10 cellular contexts compared by ENCODE assay signal in genomic region chr19:39212377-39212742, GRCh38. TPM values are rescaled to one million over a fixed set of nuclear protein-coding genes. Genes with fewer than 3 reads are reported as not detected.
DNase-seq lines count a peak whose midpoint lies in the region; ATAC-seq and TF ChIP-seq lines count a peak whose summit lies in the region.
"Had no signal": no experiment of that assay in that cellular context is flagged by ENCODE, and none has a peak within 500 bp of the region (broad histone marks: within the 10 kb centered on the region; RNA-seq: fewer than 3 reads in every experiment).

No MANE protein-coding gene starts in this region.

- H3K9me3 ChIP-seq in CD4-positive, alpha-beta T cell (ENCODE audit: control insufficient read depth, low read length): no peaks in the 10 kb centered on the region

- POLR2A ChIA-PET in CD4-positive, alpha-beta T cell (lab: Charles Lee): interaction anchor here (0.7 to 1.0 kb wide), 2 partner anchors 115 to 124 kb away, joined by 3 read pairs; no protein-coding TSS in a partner anchor
- POLR2A ChIA-PET in activated CD4-positive, alpha-beta memory T cell treated with anti-CD3 and anti-CD28 coated beads for 36 hours (lab: Charles Lee): no interaction called here

- no peaks in the 10 kb centered on the region for H3K9me3 Mint-ChIP-seq in CD4-positive, alpha-beta T cell
- no peaks in the 10 kb centered on the region for H3K9me3 Mint-ChIP-seq in activated CD4-positive, alpha-beta memory T cell treated with anti-CD3 and anti-CD28 coated beads for 36 hours

- no peak overlapping the region for H3K27ac Mint-ChIP-seq in CD4-positive, alpha-beta T cell
- H3K27ac Mint-ChIP-seq in activated CD4-positive, alpha-beta memory T cell treated with anti-CD3 and anti-CD28 coated beads for 36 hours: no peak overlapping the region

- CTCF ChIA-PET in CD4-positive, alpha-beta T cell (lab: Charles Lee): no interaction called here
- CTCF ChIA-PET in activated CD4-positive, alpha-beta memory T cell treated with anti-CD3 and anti-CD28 coated beads for 36 hours (lab: Charles Lee): interaction anchor here (0.7 to 3.1 kb wide), 7 partner anchors 8 to 199 kb away, joined by 3 to 16 read pairs (median 5); partner anchors contain the start of genes GMFG, IFNL1, PLEKHG2 and SYCN

- peak; percentile 47 for TF ChIP-seq CTCF in CD4-positive, alpha-beta T cell (IDR thresholded peaks at IDR 0.05)
- 0 out of 2 replicates have a peak, but pooled peaks have one; percentile 18 for TF ChIP-seq CTCF in LNCaP clone FGC (IDR thresholded peaks at IDR 0.05; ENCODE audit: control insufficient read depth, extremely low read depth, insufficient read depth)
- TF ChIP-seq CTCF in fibroblast of mammary gland (conservative IDR thresholded peaks at IDR 0.05; ENCODE audit: control insufficient read depth, insufficient read depth, low read depth, low read length): peak; percentile 40

- DNase-seq in CD4-positive, alpha-beta T cell: peak; percentile 30 to 66 (median 47)
- DNase-seq in LNCaP clone FGC (ENCODE audit: low read depth): no peak
- DNase-seq in activated CD4-positive, alpha-beta memory T cell treated with anti-CD3 and anti-CD28 coated beads for 36 hours: peak; percentile 80
- peak; percentile 13 for DNase-seq in fibroblast of mammary gland (ENCODE audit: low read depth)
- peak; percentile 64 for DNase-seq in stimulated activated CD4-positive, alpha-beta T cell treated with anti-CD3 and anti-CD28 coated beads, Interleukin-4, amount 100 ng/mL, for 24 hours
- no peak for DNase-seq in SW 1271 (lab: John Stamatoyannopoulos, UW)
- no peak for DNase-seq in NCI-H510A treated with DMSO at 0.1 percent for 48 hours (lab: John Stamatoyannopoulos, UW)

- H3K4me1 Mint-ChIP-seq in CD4-positive, alpha-beta T cell (ENCODE audit: low read depth): no peaks in the 10 kb centered on the region
- no peaks in the 10 kb centered on the region for H3K4me1 Mint-ChIP-seq in activated CD4-positive, alpha-beta memory T cell treated with anti-CD3 and anti-CD28 coated beads for 36 hours (ENCODE audit: low read depth)

- H3K4me3 ChIP-seq in LNCaP clone FGC (ENCODE audit: low read depth, low read length): no peak overlapping the region
- H3K4me3 ChIP-seq in fibroblast of mammary gland (ENCODE audit: control insufficient read depth, low read depth, low read length): no peak overlapping the region

- H3K36me3 Mint-ChIP-seq in CD4-positive, alpha-beta T cell (ENCODE audit: low read depth): no peaks in the 10 kb centered on the region
- no peaks in the 10 kb centered on the region for H3K36me3 Mint-ChIP-seq in activated CD4-positive, alpha-beta memory T cell treated with anti-CD3 and anti-CD28 coated beads for 36 hours

- ATAC-seq in CD4-positive, alpha-beta T cell (ENCODE audit: poor library complexity): peak; percentile 76
- ATAC-seq in HG02970 (IDR thresholded peaks at IDR 0.05; ENCODE audit: low FRiP score, unreplicated experiment): no peak

- no peak overlapping the region for H3K27ac ChIP-seq in CD4-positive, alpha-beta T cell (ENCODE audit: low read depth, low read length)
- H3K27ac ChIP-seq: HL-60 had no signal

- peaks cover 5% of the 10 kb centered on the region for H3K27me3 Mint-ChIP-seq in CD4-positive, alpha-beta T cell
- H3K27me3 Mint-ChIP-seq in activated CD4-positive, alpha-beta memory T cell treated with anti-CD3 and anti-CD28 coated beads for 36 hours: peaks cover 4% of the 10 kb centered on the region

- no peak overlapping the region for H3K4me3 Mint-ChIP-seq in CD4-positive, alpha-beta T cell
- H3K4me3 Mint-ChIP-seq in activated CD4-positive, alpha-beta memory T cell treated with anti-CD3 and anti-CD28 coated beads for 36 hours: no peak overlapping the region

- intact Hi-C loops in CD4-positive, alpha-beta T cell (cut with DNase I, micrococcal nuclease): loop anchor here (1.0 to 2.0 kb wide), 2 partner anchors 116 to 200 kb away; partner anchors contain the start of gene PLEKHG2 (in 1 of the 2)
- intact Hi-C loops in activated CD4-positive, alpha-beta memory T cell treated with anti-CD3 and anti-CD28 coated beads for 36 hours (cut with micrococcal nuclease): loop anchor here (1.0 to 5.0 kb wide), 2 partner anchors 116 to 200 kb away; partner anchors contain the start of gene PLEKHG2

- no peaks in the 10 kb centered on the region for H3K27me3 ChIP-seq in CD4-positive, alpha-beta T cell (ENCODE audit: control insufficient read depth, insufficient read depth, low read length)

RNA-seq across cellular contexts. Expression of gene SYCN, which starts 8.3 kb away (rescaled TPM):
- not detected for total RNA-seq in CD4-positive, alpha-beta T cell
- not detected for total RNA-seq in activated CD4-positive, alpha-beta memory T cell treated with anti-CD3 and anti-CD28 coated beads for 36 hours
- total RNA-seq: lung microvascular endothelial cell had no signal

RNA-seq across cellular contexts. Expression of gene NCCRP1, which starts 15.6 kb away (rescaled TPM):
- not detected for total RNA-seq in CD4-positive, alpha-beta T cell
- total RNA-seq in activated CD4-positive, alpha-beta memory T cell treated with anti-CD3 and anti-CD28 coated beads for 36 hours: not detected
- total RNA-seq: lung microvascular endothelial cell had no signal

RNA-seq across cellular contexts. Expression of gene IFNL3, which starts 32.4 kb away (rescaled TPM):
- total RNA-seq in CD4-positive, alpha-beta T cell: not detected
- under 1 TPM in 1 of 2 experiments, not detected in 1; 0.34 TPM for total RNA-seq in activated CD4-positive, alpha-beta memory T cell treated with anti-CD3 and anti-CD28 coated beads for 36 hours
- total RNA-seq: lung microvascular endothelial cell had no signal

RNA-seq across cellular contexts. Expression of gene IFNL4, which starts 36.3 kb away (rescaled TPM):
- total RNA-seq in CD4-positive, alpha-beta T cell: not detected
- total RNA-seq in activated CD4-positive, alpha-beta memory T cell treated with anti-CD3 and anti-CD28 coated beads for 36 hours: not detected
- total RNA-seq: lung microvascular endothelial cell had no signal

RNA-seq across cellular contexts. Expression of gene IFNL2, which starts 55.8 kb away (rescaled TPM):
- total RNA-seq in CD4-positive, alpha-beta T cell: not detected
- total RNA-seq in activated CD4-positive, alpha-beta memory T cell treated with anti-CD3 and anti-CD28 coated beads for 36 hours: not detected
- total RNA-seq: lung microvascular endothelial cell had no signal

Comparison
In these comparisons a context has a peak if more than half of its experiments do, and no peak if none do; other contexts are left out.
1. DNase-seq: peak in CD4-positive, alpha-beta T cell (10 of 10), activated CD4-positive, alpha-beta memory T cell treated with anti-CD3 and anti-CD28 coated beads for 36 hours (single experiment), fibroblast of mammary gland (single experiment) and stimulated activated CD4-positive, alpha-beta T cell treated with anti-CD3 and anti-CD28 coated beads, Interleukin-4, amount 100 ng/mL, for 24 hours (single experiment); none in LNCaP clone FGC (single experiment), SW 1271 (0 of 2) and NCI-H510A treated with DMSO at 0.1 percent for 48 hours (single experiment).
2. Peak in every context shown above with its lines, with median percentiles within 50 percentile points of each other: CTCF ChIP-seq.